22 cellular contexts compared by ENCODE assay signal in genomic region chr5:55454282-55454681, GRCh38.
"Had no signal": no experiment of that assay in that cellular context is flagged by ENCODE, and none has a peak within 500 bp of the region (broad histone marks: within the 10 kb centered on the region; RNA-seq: fewer than 3 reads in every experiment).

No MANE protein-coding gene starts in this region.

- DNase-seq: activated CD4-positive, alpha-beta T cell treated with anti-CD3 and anti-CD28 coated beads for 4 hours; activated CD4-positive, alpha-beta T cell treated with anti-CD3 and anti-CD28 coated beads, Interleukin-2, amount 50 U/mL, for 4 hours; activated CD8-positive, alpha-beta memory T cell treated with anti-CD3 and anti-CD28 coated beads for 24 hours; activated effector memory CD4-positive, alpha-beta T cell treated with anti-CD3 and anti-CD28 coated beads, Interleukin-2, amount 50 U/mL, for 16 hours; activated naive CD4-positive, alpha-beta T cell treated with anti-CD3 and anti-CD28 coated beads, Interleukin-2, amount 50 U/mL, for 16 hours; amygdala; cortex of kidney; foreskin keratinocyte; natural killer cell; occipital lobe; small intestine; stimulated activated CD4-positive, alpha-beta T cell treated with anti-CD3 and anti-CD28 coated beads, Interleukin-4, amount 100 ng/mL, for 24 hours; substantia nigra; T-helper 9 cell; uterus had no signal

- H3K36me3 ChIP-seq: neural progenitor cell, uterus had no signal

- H3K4me3 ChIP-seq: neural progenitor cell, uterus had no signal

- H2AFZ ChIP-seq: neural progenitor cell had no signal

- H3K9ac ChIP-seq: neural progenitor cell had no signal

- H3K27ac ChIP-seq: foreskin keratinocyte, neural progenitor cell, uterus, VCaP had no signal

- FAIRE-seq: islet of Langerhans, small intestine, TTC549 had no signal

- H3K4me2 ChIP-seq: neural progenitor cell had no signal

- H3K9me3 ChIP-seq: uterus had no signal

- H3K27me3 ChIP-seq: foreskin keratinocyte, neural progenitor cell, uterus had no signal

- ATAC-seq: esophagus mucosa; foreskin keratinocyte; natural killer cell; sciatic nerve; stimulated activated effector memory CD8-positive, alpha-beta T cell treated with anti-CD3 and anti-CD28 coated beads, Interleukin-12 subunit alpha, Interleukin-12 subunit beta, amount 100 ng/mL, for 72 hours had no signal
